In genomic region chr19:8389891-8390616, GRCh38 we compare ENCODE assay signal across 8 cellular contexts. TPM values are rescaled to one million over a fixed set of nuclear protein-coding genes. Genes with fewer than 3 reads are reported as not detected.
DNase-seq lines count a peak whose midpoint lies in the region; ATAC-seq and TF ChIP-seq lines count a peak whose summit lies in the region.

RAB11B (plus strand) TSS chr19:8390360; CDS start chr19:8390417, 57 bp downstream.

- H3K27me3 ChIP-seq in KMS-11 (ENCODE audit: insufficient read depth, low read depth) (no peaks in the 10 kb centered on the region), Peyer's patch (no peaks in the 10 kb centered on the region), esophagus (ENCODE audit: control insufficient read depth in 1 of 2, insufficient read depth in 2 of 2, low read length in 2 of 2) (no peaks in the 10 kb centered on the region), mucosa of stomach (ENCODE audit: control insufficient read depth, insufficient read depth, low read length) (no peaks in the 10 kb centered on the region)

- peak within 1 kb of the TSS; percentile 68 for H3K4me2 ChIP-seq in KMS-11

- peak; percentile 89 for ATAC-seq in GM21737 (IDR thresholded peaks at IDR 0.05; ENCODE audit: unreplicated experiment)

- DNase-seq in DMS53 treated with DMSO at 0.1 percent for 48 hours (lab: John Stamatoyannopoulos, UW; ENCODE audit: unreplicated experiment) (peak; percentile 98), Peyer's patch (peak; percentile 98 to 100 (median 99))
- peak; percentile 99 to 100 for DNase-seq in activated T-cell treated with anti-CD3 and anti-CD28 coated beads, Interleukin-2, amount 50 U/mL, for 48 hours
- peak; percentile 91 to 92 for DNase-seq in stimulated activated CD8-positive, alpha-beta memory T cell treated with anti-CD3 and anti-CD28 coated beads, Interleukin-7, amount 100 ng/mL, for 1 hour (ENCODE audit: low read depth in 2 of 2)

- H3K27ac ChIP-seq in KMS-11, result peak within 1 kb of the TSS; percentile 94
- peak within 1 kb of the TSS; percentile 97 to 100 (median 100) for H3K27ac ChIP-seq in Peyer's patch
- peak within 1 kb of the TSS; percentile 99 to 100 for H3K27ac ChIP-seq in esophagus (ENCODE audit: low read depth in 2 of 2, low read length in 1 of 2)

- TF ChIP-seq CTCF in KMS-11 (conservative IDR thresholded peaks at IDR 0.05; ENCODE audit: low read depth, low read length) (no peak), Peyer's patch (IDR thresholded peaks at IDR 0.05) (no peak)

- peak within 1 kb of the TSS; percentile 91 for H2AFZ ChIP-seq in KMS-11 (ENCODE audit: low read depth)

- TF ChIP-seq POLR2A in Peyer's patch (IDR thresholded peaks at IDR 0.05), result peak; percentile 58 to 78

- H3K4me3 ChIP-seq in KMS-11 (IDR thresholded peaks at IDR 0.05; ENCODE audit: insufficient read depth, low read depth, low read length) (no peak within 1 kb of the TSS), Peyer's patch (peak within 1 kb of the TSS; percentile 68 to 100 (median 98)), esophagus (ENCODE audit: low read depth in 1 of 2, low read length in 2 of 2) (peak within 1 kb of the TSS; percentile 69 to 98), mucosa of stomach (ENCODE audit: low read length) (peak within 1 kb of the TSS; percentile 77)

- H3K9ac ChIP-seq in KMS-11 (peak within 1 kb of the TSS; percentile 91), mucosa of stomach (ENCODE audit: low read length) (peak within 1 kb of the TSS; percentile 99)

- H3K9me3 ChIP-seq in Peyer's patch (peaks cover 0 to 3% (median 0%) of the 10 kb centered on the region in 4 donors), esophagus (ENCODE audit: control insufficient read depth in 2 of 2, insufficient read depth in 1 of 2, low read depth in 1 of 2, low read length in 1 of 2) (no peaks in the 10 kb centered on the region), mucosa of stomach (ENCODE audit: control insufficient read depth, low read length) (no peaks in the 10 kb centered on the region)

- H3K4me1 ChIP-seq in KMS-11 (ENCODE audit: low read depth, poor library complexity, severe bottlenecking) (peaks cover 12% of the 10 kb centered on the region), Peyer's patch (peaks cover 0 to 42% (median 4%) of the 10 kb centered on the region in 4 donors), esophagus (ENCODE audit: control insufficient read depth in 2 of 2, insufficient read depth in 2 of 2, low read length in 1 of 2) (peaks cover 3 to 23% of the 10 kb centered on the region in 2 donors), mucosa of stomach (ENCODE audit: control insufficient read depth, insufficient read depth, low read length) (peaks cover 47% of the 10 kb centered on the region)

- no peaks in the 10 kb centered on the region for H4K20me1 ChIP-seq in KMS-11 (ENCODE audit: insufficient read depth)

- peaks cover 11% of the 10 kb centered on the region; the same call in 1 of the 2 replicates for H3K79me2 ChIP-seq in KMS-11 (ENCODE audit: insufficient read depth, low read depth)

- WGBS in esophagus, 2 donors, result 0 to 1% methylated on average over 69 to 70 of the region's 70 CpGs

- no peaks in the 10 kb centered on the region for H3K36me3 ChIP-seq in KMS-11 (ENCODE audit: insufficient read depth)
- H3K36me3 ChIP-seq in Peyer's patch, result no peaks in the 10 kb centered on the region
- peaks cover 0 to 2% of the 10 kb centered on the region in 2 donors for H3K36me3 ChIP-seq in esophagus (ENCODE audit: control insufficient read depth in 2 of 2, insufficient read depth in 2 of 2, low read length in 1 of 2)
- H3K36me3 ChIP-seq in mucosa of stomach (ENCODE audit: control insufficient read depth, insufficient read depth, low read length), result no peaks in the 10 kb centered on the region

RNA-seq across cellular contexts. Expression of gene RAB11B, which starts in this region (rescaled TPM):
- total RNA-seq in Peyer's patch, result 100 to 1,000 TPM in 3 of 4 donors, 10 to 100 TPM in 1; 76.2 to 181 (median 151) TPM
- 10 to 100 TPM; 60.8 to 75.3 TPM for polyA plus RNA-seq in esophagus
